Comparison of ENCODE assay signal across 1 cellular context in genomic region chr1:188089461-188089860, GRCh38.
TF ChIP-seq lines count a peak whose summit lies in the region.

No MANE protein-coding gene starts in this region.

TF ChIP-seq in IMR-90, 13 proteins besides CTCF, POLR2A, EP300 and RAD21 (continued from another document):
- TF ChIP-seq, protein P1, sequence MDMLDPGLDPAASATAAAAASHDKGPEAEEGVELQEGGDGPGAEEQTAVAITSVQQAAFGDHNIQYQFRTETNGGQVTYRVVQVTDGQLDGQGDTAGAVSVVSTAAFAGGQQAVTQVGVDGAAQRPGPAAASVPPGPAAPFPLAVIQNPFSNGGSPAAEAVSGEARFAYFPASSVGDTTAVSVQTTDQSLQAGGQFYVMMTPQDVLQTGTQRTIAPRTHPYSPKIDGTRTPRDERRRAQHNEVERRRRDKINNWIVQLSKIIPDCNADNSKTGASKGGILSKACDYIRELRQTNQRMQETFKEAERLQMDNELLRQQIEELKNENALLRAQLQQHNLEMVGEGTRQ (IDR thresholded peaks at IDR 0.05; ENCODE audit: low read depth, low read length), result no peak
- TF ChIP-seq MXI1 (IDR thresholded peaks at IDR 0.05; ENCODE audit: borderline replicate concordance, low read depth, low read length), result no peak
- TF ChIP-seq RFX5 (IDR thresholded peaks at IDR 0.05; ENCODE audit: low read depth, low read length), result no peak
- TF ChIP-seq CHD1 (IDR thresholded peaks at IDR 0.05; ENCODE audit: low read depth, low read length), result no peak
- no peak for TF ChIP-seq SMC3 (IDR thresholded peaks at IDR 0.05; ENCODE audit: low read depth, low read length)
- no peak for TF ChIP-seq RCOR1 (IDR thresholded peaks at IDR 0.05; ENCODE audit: insufficient replicate concordance, low read length)
- TF ChIP-seq FOS (IDR thresholded peaks at IDR 0.05; ENCODE audit: low read depth, low read length), result no peak
- no peak for TF ChIP-seq MAZ (IDR thresholded peaks at IDR 0.05; ENCODE audit: borderline replicate concordance, low read depth, low read length)
- TF ChIP-seq BHLHE40 (IDR thresholded peaks at IDR 0.05; ENCODE audit: low read depth, low read length), result no peak
- no peak for TF ChIP-seq NFE2L2 (IDR thresholded peaks at IDR 0.05; ENCODE audit: low read depth, low read length)
- no peak for TF ChIP-seq MAFK (IDR thresholded peaks at IDR 0.05; ENCODE audit: low read depth, low read length)
TF ChIP-seq in IMR-90: peak in this region for 0.
